In genomic region chr2:150133623-150134022, GRCh38 we compare ENCODE assay signal across 8 cellular contexts.
DNase-seq lines count a peak whose midpoint lies in the region; ATAC-seq, FAIRE-seq and TF ChIP-seq lines count a peak whose summit lies in the region.

No MANE protein-coding gene starts in this region.

- peak; percentile 22; the same call in 1 of the 2 replicates for TF ChIP-seq RAD21 in Ishikawa (IDR thresholded peaks at IDR 0.05; ENCODE audit: low read depth)

- intact Hi-C loops in head of caudate nucleus (cut with DNase I) = no loop called here

- peak; percentile 92 for FAIRE-seq in GM12892 (lab: Jason Lieb, UNC)

- DNase-seq in GM12892 (ENCODE audit: insufficient read length) (no peak), choroid plexus epithelial cell (ENCODE audit: low read depth) (peak; percentile 91), SKM-1 (lab: John Stamatoyannopoulos, UW; ENCODE audit: unreplicated experiment) (no peak), head of caudate nucleus (no peak), germinal center (ENCODE audit: low spot score) (no peak), DMS 273 (lab: John Stamatoyannopoulos, UW; ENCODE audit: unreplicated experiment) (no peak)

- TF ChIP-seq CTCF in choroid plexus epithelial cell (conservative IDR thresholded peaks at IDR 0.05; ENCODE audit: low read depth, low read length) = no peak

- no peak overlapping the region for H3K4me3 ChIP-seq in choroid plexus epithelial cell (ENCODE audit: low read depth, low read length)

- TF ChIP-seq EP300 in Ishikawa (IDR thresholded peaks at IDR 0.05; ENCODE audit: borderline replicate concordance) = peak; percentile 97

- no peak for TF ChIP-seq POLR2A in GM12892 (IDR thresholded peaks at IDR 0.05; ENCODE audit: low read depth, low read length)

- peak; percentile 84 for ATAC-seq in GM21723 (IDR thresholded peaks at IDR 0.05; ENCODE audit: unreplicated experiment)

TF ChIP-seq in Ishikawa, 13 proteins besides CTCF, POLR2A, EP300 and RAD21:
- TF ChIP-seq FOXM1 (IDR thresholded peaks at IDR 0.05; ENCODE audit: borderline replicate concordance, low read depth) = peak; percentile 90
- TF ChIP-seq USF1 (IDR thresholded peaks at IDR 0.05) = no peak
- TF ChIP-seq CEBPB (IDR thresholded peaks at IDR 0.05) = peak; percentile 63
- TF ChIP-seq NFIC (IDR thresholded peaks at IDR 0.05) = peak; percentile 85
- TF ChIP-seq YY1 (IDR thresholded peaks at IDR 0.05; ENCODE audit: low read depth) = 0 out of 2 replicates have a peak, but pooled peaks have one; percentile 16
- peak; percentile 90 for TF ChIP-seq TEAD4 (IDR thresholded peaks at IDR 0.05)
- TF ChIP-seq TCF12 (IDR thresholded peaks at IDR 0.05; ENCODE audit: low read depth) = peak; percentile 95
- no peak for TF ChIP-seq CREB1 (IDR thresholded peaks at IDR 0.05; ENCODE audit: low read depth)
- no peak for TF ChIP-seq EGR1 (IDR thresholded peaks at IDR 0.05)
- TF ChIP-seq, protein P1, sequence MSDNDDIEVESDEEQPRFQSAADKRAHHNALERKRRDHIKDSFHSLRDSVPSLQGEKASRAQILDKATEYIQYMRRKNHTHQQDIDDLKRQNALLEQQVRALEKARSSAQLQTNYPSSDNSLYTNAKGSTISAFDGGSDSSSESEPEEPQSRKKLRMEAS (IDR thresholded peaks at IDR 0.05) = peak; percentile 39; the same call in 1 of the 2 replicates
